8 cellular contexts compared by ENCODE assay signal in genomic region chr3:10223676-10224639, GRCh38. TPM values are rescaled to one million over a fixed set of nuclear protein-coding genes. Genes with fewer than 3 reads are reported as not detected.
A peak's percentile ranks its signal among the peaks of the same experiment; 100 is the strongest.
DNase-seq lines count a peak whose midpoint lies in the region; ATAC-seq and TF ChIP-seq lines count a peak whose summit lies in the region.

No MANE protein-coding gene starts in this region.

- no peak for TF ChIP-seq POLR2A in heart left ventricle (IDR thresholded peaks at IDR 0.05)

- peaks cover 0 to 2% (median 0%) of the 10 kb centered on the region in 3 donors for H3K27me3 Mint-ChIP-seq in CD14-positive monocyte (ENCODE audit: low read depth in 3 of 3)

- peaks cover 0 to 2% (median 0%) of the 10 kb centered on the region in 7 donors for H3K9me3 Mint-ChIP-seq in CD14-positive monocyte

- no peak overlapping the region for H3K27ac ChIP-seq in heart left ventricle

- peak overlapping the region in 6 of 7 donors; percentile 2 to 92 (median 80) for H3K27ac Mint-ChIP-seq in CD14-positive monocyte

- DNase-seq in CD14-positive monocyte (ENCODE audit: low spot score), result peak; percentile 89
- DNase-seq in activated CD4-positive, alpha-beta T cell treated with anti-CD3 and anti-CD28 coated beads for 48 hours, result peak; percentile 53
- DNase-seq in renal cortical epithelial cell (ENCODE audit: low read depth), result peak; percentile 33
- DNase-seq in NCI-H69 (lab: John Stamatoyannopoulos, UW), result no peak
- DNase-seq in heart left ventricle, result no peak

- no peak overlapping the region for H3K4me3 ChIP-seq in heart left ventricle

- H3K36me3 ChIP-seq in heart left ventricle, result peaks cover 0 to 22% (median 3%) of the 10 kb centered on the region in 9 donors

- 81 to 90% (median 89%) methylated on average over 10 of the region's 10 CpGs for WGBS in heart left ventricle, 4 donors

- H3K4me3 Mint-ChIP-seq in CD14-positive monocyte, result peak overlapping the region in 1 of 2 donors; percentile 51

- peak; percentile 45 for ATAC-seq in GM19455 (IDR thresholded peaks at IDR 0.05; ENCODE audit: unreplicated experiment)
- peak; percentile 56 for ATAC-seq in HG03520 (IDR thresholded peaks at IDR 0.05; ENCODE audit: unreplicated experiment)
- no peak for ATAC-seq in heart left ventricle
- no peak for ATAC-seq in GM19328 (IDR thresholded peaks at IDR 0.05; ENCODE audit: unreplicated experiment)

- no peak for TF ChIP-seq CTCF in CD14-positive monocyte (IDR thresholded peaks at IDR 0.05)
- no peak for TF ChIP-seq CTCF in heart left ventricle (IDR thresholded peaks at IDR 0.05)

- peaks cover 29 to 40% of the 10 kb centered on the region in 2 donors for H3K36me3 Mint-ChIP-seq in CD14-positive monocyte

- H3K4me1 Mint-ChIP-seq in CD14-positive monocyte, result peaks cover 65% of the 10 kb centered on the region

- intact Hi-C loops in CD14-positive monocyte (cut with micrococcal nuclease) (loop anchor here in 1 of 2 donors (5.0 kb wide), 1 partner anchor 47 kb away; no protein-coding TSS in a partner anchor), heart left ventricle (cut with DNase I) (loop anchor here in 9 of 10 donors (2.0 to 10.0 kb wide), 6 partner anchors 57 to 291 kb away; partner anchors contain the start of genes IRAK2 (in 5 of the 9) and CRELD1 (in 3 of the 9))

- no peaks in the 10 kb centered on the region for H3K9me3 ChIP-seq in heart left ventricle

- peaks cover 0 to 55% (median 4%) of the 10 kb centered on the region in 12 donors for H3K4me1 ChIP-seq in heart left ventricle

- no peaks in the 10 kb centered on the region for H3K27me3 ChIP-seq in heart left ventricle

RNA-seq across cellular contexts. Expression of gene TATDN2, which starts 24.3 kb away (rescaled TPM):
- polyA plus RNA-seq in CD14-positive monocyte, result 1 to 10 TPM; 6.0 TPM
- 12.2 and 18.8 TPM in 2 replicates for total RNA-seq in renal cortical epithelial cell
- total RNA-seq in heart left ventricle, result 10 to 100 TPM; 10.1 to 26.6 (median 16.8) TPM
- 10 to 100 TPM in 1 of 2 donors, 1 to 10 TPM in 1; 8.6 to 31.6 TPM for polyA plus RNA-seq in heart left ventricle

RNA-seq across cellular contexts. Expression of gene IRAK2, which starts 59.2 kb away (rescaled TPM):
- polyA plus RNA-seq in CD14-positive monocyte, result 1 to 10 TPM in 1 of 2 donors, under 1 TPM in 1; 0.78 to 1.5 TPM
- 13.7 and 56.6 TPM in 2 replicates for total RNA-seq in renal cortical epithelial cell
- 1 to 10 TPM in 7 of 9 donors, under 1 TPM in 2; 0.70 to 6.3 (median 1.5) TPM for total RNA-seq in heart left ventricle
- 1 to 10 TPM in 1 of 2 donors, under 1 TPM in 1; 0.46 to 1.4 TPM for polyA plus RNA-seq in heart left ventricle

Comparison
In these comparisons a context has a peak if more than half of its experiments do, and no peak if none do; other contexts are left out.
1. DNase-seq: peak in CD14-positive monocyte (single experiment), activated CD4-positive, alpha-beta T cell treated with anti-CD3 and anti-CD28 coated beads for 48 hours (single experiment) and renal cortical epithelial cell (single experiment); none in NCI-H69 (single experiment) and heart left ventricle (0 of 5).
2. ATAC-seq: peak in GM19455 (single experiment) and HG03520 (single experiment); none in heart left ventricle (0 of 4) and GM19328 (single experiment).